8 cellular contexts compared by ENCODE assay signal in the genomic region with DNA sequence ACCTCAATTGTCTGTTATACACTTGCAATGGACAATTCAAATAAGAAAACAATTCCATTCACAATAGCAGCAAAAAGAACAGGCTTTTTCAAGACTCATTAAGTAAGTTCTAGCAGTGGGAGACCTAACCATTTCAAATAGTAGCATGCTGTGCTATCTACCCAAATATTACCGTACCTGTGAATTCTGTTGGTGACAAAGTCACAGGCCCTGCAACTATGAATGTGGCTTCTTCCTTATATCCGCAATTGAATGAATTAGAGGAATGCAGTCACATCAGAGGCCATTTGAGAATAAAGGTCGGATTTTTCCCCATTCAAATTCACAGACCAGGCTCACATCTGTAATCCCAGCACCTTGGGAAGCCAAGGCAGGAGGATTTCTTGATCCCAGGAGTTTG. TPM values are rescaled to one million over a fixed set of nuclear protein-coding genes. Genes with fewer than 3 reads are reported as not detected.
DNase-seq lines count a peak whose midpoint lies in the region; ATAC-seq and TF ChIP-seq lines count a peak whose summit lies in the region.

No MANE protein-coding gene starts in this region.

- peak overlapping the region; percentile 74 for H3K4me3 ChIP-seq in endodermal cell (ENCODE audit: low read length)
- peak overlapping the region in 3 of 4 donors; percentile 58 to 61 (median 59) for H3K4me3 ChIP-seq in gastrocnemius medialis

- DNase-seq in DMS79 treated with DMSO at 0.1 percent for 48 hours (lab: John Stamatoyannopoulos, UW), result peak; percentile 29
- DNase-seq in DMS79 (lab: John Stamatoyannopoulos, UW), result no peak
- DNase-seq in NCI-H345 (lab: John Stamatoyannopoulos, UW), result peak; percentile 84
- no peak for DNase-seq in endodermal cell
- DNase-seq in gastrocnemius medialis, result no peak
- DNase-seq in left lobe of liver (ENCODE audit: low spot score), result no peak
- DNase-seq in GF-D8 (lab: John Stamatoyannopoulos, UW), result no peak

- peaks cover 13% of the 10 kb centered on the region for H3K9me3 Mint-ChIP-seq in endodermal cell

- H3K4me1 Mint-ChIP-seq in endodermal cell, result peaks cover 12% of the 10 kb centered on the region

- H3K27ac Mint-ChIP-seq in endodermal cell, result peak overlapping the region; percentile 96

- intact Hi-C loops in gastrocnemius medialis (cut with DNase I; ENCODE audit: low total_unique reads), result no loop called here

- no peak overlapping the region for H3K9ac ChIP-seq in endodermal cell (ENCODE audit: extremely low read depth, low read length, poor library complexity, severe bottlenecking)

- H3K9me3 ChIP-seq in endodermal cell (ENCODE audit: control insufficient read depth, low read length) (peaks cover 5% of the 10 kb centered on the region), gastrocnemius medialis (no peaks in the 10 kb centered on the region)

- H3K4me3 Mint-ChIP-seq in endodermal cell, result peak overlapping the region; percentile 71

- no peaks in the 10 kb centered on the region for H3K27me3 Mint-ChIP-seq in endodermal cell (ENCODE audit: insufficient read depth)

- 34 to 57% methylated on average over 3 of the region's 3 CpGs for WGBS in endodermal cell (ENCODE audit: insufficient coverage in 1 of 2, insufficient read length in 1 of 2), 2 experiments

- H3K27me3 ChIP-seq in endodermal cell (ENCODE audit: control insufficient read depth, insufficient read depth, low read length, poor library complexity, severe bottlenecking) (no peaks in the 10 kb centered on the region), gastrocnemius medialis (no peaks in the 10 kb centered on the region)

- H3K36me3 ChIP-seq in endodermal cell (ENCODE audit: control insufficient read depth, insufficient read depth, low read length) (no peaks in the 10 kb centered on the region), gastrocnemius medialis (no peaks in the 10 kb centered on the region)

- H3K27ac ChIP-seq in endodermal cell (ENCODE audit: low read depth, low read length) (no peak overlapping the region), gastrocnemius medialis (peak overlapping the region; percentile 60 to 91 (median 73))

- no peak for TF ChIP-seq POLR2A in gastrocnemius medialis (IDR thresholded peaks at IDR 0.05)
- no peak for TF ChIP-seq POLR2A in GM18505 (IDR thresholded peaks at IDR 0.05; ENCODE audit: borderline replicate concordance, extremely low read depth, insufficient read depth, insufficient read length)

- ATAC-seq in gastrocnemius medialis, result no peak
- no peak for ATAC-seq in left lobe of liver
- ATAC-seq in GM18505 (IDR thresholded peaks at IDR 0.05; ENCODE audit: unreplicated experiment), result no peak

- peaks cover 15% of the 10 kb centered on the region for H3K36me3 Mint-ChIP-seq in endodermal cell (ENCODE audit: low read depth)

- no peak for TF ChIP-seq CTCF in endodermal cell (conservative IDR thresholded peaks at IDR 0.05)
- no peak for TF ChIP-seq CTCF in gastrocnemius medialis (IDR thresholded peaks at IDR 0.05 in 4 of 5, conservative IDR thresholded peaks at IDR 0.05 in 1 of 5)

- in situ Hi-C loops in gastrocnemius medialis (cut with MboI; ENCODE audit: low sequenced_read_pairs in 4 of 4), result no loop called here

- H3K4me1 ChIP-seq in endodermal cell (ENCODE audit: control insufficient read depth, insufficient read depth, low read length) (peaks cover 3% of the 10 kb centered on the region), gastrocnemius medialis (peaks cover 13 to 16% of the 10 kb centered on the region in 2 donors)

RNA-seq across cellular contexts. Expression of a gene that starts 0.8 kb away (rescaled TPM):
- total RNA-seq in endodermal cell (100 to 1,000 TPM; 274 to 350 TPM), gastrocnemius medialis (10 to 100 TPM; 11.6 to 19.3 (median 16.3) TPM), left lobe of liver (64.9 TPM)
- polyA plus RNA-seq in endodermal cell (2013, experiment 1 of 2), result 292 TPM
- polyA plus RNA-seq in endodermal cell (2013, experiment 2 of 2), result 276 TPM

RNA-seq across cellular contexts. Expression of a gene that starts 5.5 kb away (rescaled TPM):
- total RNA-seq in endodermal cell, result 10 to 100 TPM; 31.8 to 43.5 TPM
- 24.9 TPM for polyA plus RNA-seq in endodermal cell (2013, experiment 1 of 2)
- polyA plus RNA-seq in endodermal cell (2013, experiment 2 of 2), result 23.0 TPM
- 10 to 100 TPM; 17.0 to 23.3 (median 18.8) TPM for total RNA-seq in gastrocnemius medialis
- 109 TPM for total RNA-seq in left lobe of liver

RNA-seq across cellular contexts. Expression of a gene that starts 14.4 kb away (rescaled TPM):
- total RNA-seq in endodermal cell, result 100 to 1,000 TPM; 104 to 115 TPM
- polyA plus RNA-seq in endodermal cell (2013, experiment 1 of 2), result 50.8 TPM
- 45.1 TPM for polyA plus RNA-seq in endodermal cell (2013, experiment 2 of 2)
- 10 to 100 TPM; 31.5 to 63.3 (median 50.8) TPM for total RNA-seq in gastrocnemius medialis
- total RNA-seq in left lobe of liver, result 32.6 TPM

RNA-seq across cellular contexts. Expression of a gene that starts 25.9 kb away (rescaled TPM):
- total RNA-seq in endodermal cell (100 to 1,000 TPM; 137 to 138 TPM), gastrocnemius medialis (100 to 1,000 TPM in 1 of 4 donors, 10 to 100 TPM in 3; 72.8 to 122 (median 87.4) TPM), left lobe of liver (36.1 TPM)
- polyA plus RNA-seq in endodermal cell (2013, experiment 1 of 2), result 84.7 TPM
- 79.2 TPM for polyA plus RNA-seq in endodermal cell (2013, experiment 2 of 2)

RNA-seq across cellular contexts. Expression of a gene that starts 29.2 kb away (rescaled TPM):
- 10 to 100 TPM; 62.7 to 68.9 TPM for total RNA-seq in endodermal cell
- polyA plus RNA-seq in endodermal cell (2013, experiment 1 of 2), result 34.8 TPM
- polyA plus RNA-seq in endodermal cell (2013, experiment 2 of 2), result 35.1 TPM
- total RNA-seq in gastrocnemius medialis, result 10 to 100 TPM; 27.0 to 50.1 (median 34.8) TPM
- 24.1 TPM for total RNA-seq in left lobe of liver

Comparison
In these comparisons a context has a peak if more than half of its experiments do, and no peak if none do; other contexts are left out.
1. DNase-seq: peak in DMS79 treated with DMSO at 0.1 percent for 48 hours (single experiment) and NCI-H345 (single experiment); none in DMS79 (single experiment), endodermal cell (single experiment), gastrocnemius medialis (0 of 2), left lobe of liver (single experiment) and GF-D8 (single experiment).